ENCODE assay signal across 26 cellular contexts in genomic region chr18:45702871-45703270, GRCh38. TPM values are rescaled to one million over a fixed set of nuclear protein-coding genes. Genes with fewer than 3 reads are reported as not detected.
"Had no signal": no experiment of that assay in that cellular context is flagged by ENCODE, and none has a peak within 500 bp of the region (broad histone marks: within the 10 kb centered on the region; RNA-seq: fewer than 3 reads in every experiment).

No MANE protein-coding gene starts in this region.

- H3K4me3 ChIP-seq: left ventricle myocardium inferior, lower lobe of right lung, pancreas, prostate gland, skin epidermis, spleen, suprapubic skin, thoracic aorta, tibial artery, upper lobe of right lung had no signal

- DNase-seq: hippocampal formation; immature natural killer cell; kidney; left ventricle myocardium inferior; lower lobe of right lung; mammary epithelial cell; mesenchymal stem cell; naive thymus-derived CD8-positive, alpha-beta T cell; nucleus accumbens; pancreas; posterior cingulate gyrus; retina; right cardiac atrium; spleen; stimulated activated CD4-positive, alpha-beta T cell treated with anti-CD3 and anti-CD28 coated beads, Interleukin-4, amount 100 ng/mL, for 24 hours; stimulated activated naive CD4-positive, alpha-beta T cell; tibial artery; trophoblast cell; upper lobe of right lung had no signal

- H3K36me3 ChIP-seq: left ventricle myocardium inferior, lower lobe of right lung, pancreas, prostate gland, spleen, suprapubic skin, thoracic aorta, tibial artery, upper lobe of right lung had no signal

- FAIRE-seq: islet of Langerhans, kidney, pancreas, urothelium cell line had no signal

- H3K4me1 ChIP-seq: left ventricle myocardium inferior, lower lobe of right lung, pancreas, prostate gland, spleen, suprapubic skin, tibial artery, upper lobe of right lung had no signal

- H3K9me3 ChIP-seq: pancreas, prostate gland had no signal

- H3K27me3 ChIP-seq: pancreas, spleen, suprapubic skin, tibial artery, upper lobe of right lung had no signal

- H3K27ac ChIP-seq: left ventricle myocardium inferior, lower lobe of right lung, pancreas, prostate gland, skin epidermis, spleen, suprapubic skin, thoracic aorta, tibial artery, upper lobe of right lung had no signal

RNA-seq across cellular contexts. Expression of gene SLC14A1, which starts 21.1 kb away (rescaled TPM):
- total RNA-seq: neural crest cell had no signal
